Comparison of ENCODE assay signal across 19 cellular contexts in the genomic region with DNA sequence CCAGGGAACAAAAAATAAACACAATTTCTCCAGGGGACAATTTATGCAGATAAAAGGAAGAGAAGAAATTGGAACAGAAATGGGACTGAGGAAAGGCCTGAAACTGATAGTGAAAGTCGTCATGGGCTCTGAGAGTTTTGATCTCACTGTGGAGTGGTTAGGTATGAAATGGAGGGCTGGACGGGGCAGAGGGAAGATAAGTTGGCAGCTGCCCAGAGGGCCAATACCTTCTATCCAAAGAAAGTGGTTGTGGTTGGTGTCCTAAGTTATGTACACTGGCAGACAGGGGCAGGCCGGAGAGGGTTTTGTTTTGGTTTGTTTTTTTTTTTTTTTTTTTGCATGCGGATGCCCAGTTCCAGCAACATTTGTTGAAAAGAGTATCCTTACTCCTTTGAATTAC.
"Had no signal": no experiment of that assay in that cellular context is flagged by ENCODE, and none has a peak within 500 bp of the region (broad histone marks: within the 10 kb centered on the region; RNA-seq: fewer than 3 reads in every experiment).

No MANE protein-coding gene starts in this region.

- H3K27me3 Mint-ChIP-seq: activated naive CD8-positive, alpha-beta T cell treated with anti-CD3 and anti-CD28 coated beads for 36 hours; stimulated activated naive CD8-positive, alpha-beta T cell treated with anti-CD3 and anti-CD28 coated beads, Interleukin-15, amount 100 ng/mL, for 72 hours; type B pancreatic cell had no signal

- H3K4me1 Mint-ChIP-seq: activated CD4-positive, alpha-beta memory T cell treated with anti-CD3 and anti-CD28 coated beads, Interleukin-2, amount 10 ng/mL, durations not matched to agents 7 days and 5 days; central memory CD8-positive, alpha-beta T cell; naive thymus-derived CD4-positive, alpha-beta T cell had no signal

- DNase-seq: activated CD4-positive, alpha-beta memory T cell treated with anti-CD3 and anti-CD28 coated beads, Interleukin-2, amount 10 ng/mL, durations not matched to agents 7 days and 5 days; activated CD8-positive, alpha-beta memory T cell treated with anti-CD3 and anti-CD28 coated beads, Interleukin-2, amount 50 U/mL, for 48 hours; activated gamma-delta T cell; activated naive CD8-positive, alpha-beta T cell treated with anti-CD3 and anti-CD28 coated beads for 36 hours; activated T-cell treated with anti-CD3 and anti-CD28 coated beads, Interleukin-2, amount 50 U/mL, for 72 hours; amygdala; effector memory CD4-positive, alpha-beta T cell; foreskin keratinocyte; head of caudate nucleus; immature natural killer cell; mammary epithelial cell; mucosa of descending colon; naive thymus-derived CD4-positive, alpha-beta T cell; right cardiac atrium; stimulated activated naive CD8-positive, alpha-beta T cell treated with anti-CD3 and anti-CD28 coated beads, Interleukin-15, amount 100 ng/mL, for 72 hours; WERI-Rb-1 had no signal

- H3K27ac Mint-ChIP-seq: activated CD4-positive, alpha-beta memory T cell treated with anti-CD3 and anti-CD28 coated beads, Interleukin-2, amount 10 ng/mL, durations not matched to agents 7 days and 5 days; activated naive CD8-positive, alpha-beta T cell treated with anti-CD3 and anti-CD28 coated beads for 36 hours; activated T-cell treated with anti-CD3 and anti-CD28 coated beads, Interleukin-2, amount 50 U/mL, for 72 hours; immature natural killer cell; naive thymus-derived CD4-positive, alpha-beta T cell; type B pancreatic cell had no signal

- H3K4me3 ChIP-seq: mucosa of descending colon had no signal

- H3K9me3 Mint-ChIP-seq: activated CD4-positive, alpha-beta memory T cell treated with anti-CD3 and anti-CD28 coated beads, Interleukin-2, amount 10 ng/mL, durations not matched to agents 7 days and 5 days; central memory CD8-positive, alpha-beta T cell had no signal

- H3K36me3 Mint-ChIP-seq: activated naive CD8-positive, alpha-beta T cell treated with anti-CD3 and anti-CD28 coated beads for 36 hours had no signal

- H3K27ac ChIP-seq: foreskin keratinocyte, WERI-Rb-1 had no signal

- H3K27me3 ChIP-seq: foreskin keratinocyte had no signal

- H3K4me3 Mint-ChIP-seq: activated CD4-positive, alpha-beta memory T cell treated with anti-CD3 and anti-CD28 coated beads, Interleukin-2, amount 10 ng/mL, durations not matched to agents 7 days and 5 days; activated naive CD8-positive, alpha-beta T cell treated with anti-CD3 and anti-CD28 coated beads for 36 hours; activated T-cell treated with anti-CD3 and anti-CD28 coated beads, Interleukin-2, amount 50 U/mL, for 72 hours; brain; central memory CD8-positive, alpha-beta T cell; immature natural killer cell; naive thymus-derived CD4-positive, alpha-beta T cell; stimulated activated naive CD8-positive, alpha-beta T cell treated with anti-CD3 and anti-CD28 coated beads, Interleukin-15, amount 100 ng/mL, for 72 hours; type B pancreatic cell had no signal

- ATAC-seq: activated T-cell treated with anti-CD3 and anti-CD28 coated beads, Interleukin-2, amount 50 U/mL, for 72 hours; foreskin keratinocyte; mucosa of descending colon; naive thymus-derived CD4-positive, alpha-beta T cell; right cardiac atrium; stimulated activated naive CD8-positive, alpha-beta T cell treated with anti-CD3 and anti-CD28 coated beads, Interleukin-15, amount 100 ng/mL, for 72 hours had no signal

- H3K36me3 ChIP-seq: WERI-Rb-1 had no signal
